ENCODE assay signal across 6 cellular contexts in genomic region chr10:46573884-46574283, GRCh38. TPM values are rescaled to one million over a fixed set of nuclear protein-coding genes. Genes with fewer than 3 reads are reported as not detected.
"Had no signal": no experiment of that assay in that cellular context is flagged by ENCODE, and none has a peak within 500 bp of the region (broad histone marks: within the 10 kb centered on the region; RNA-seq: fewer than 3 reads in every experiment).

No MANE protein-coding gene starts in this region.

RNA-seq across cellular contexts. Expression of gene GPRIN2, which starts 17.4 kb away (rescaled TPM):
- total RNA-seq: LHCN-M2, MCF 10A, NCI-H460, OCI-LY7, Right ventricle myocardium superior, RPMI7951 had no signal
